In genomic region chr5:37840036-37840909, GRCh38 we compare ENCODE assay signal across 1 cellular context.
A peak's percentile ranks its signal among the peaks of the same experiment; 100 is the strongest.
TF ChIP-seq lines count a peak whose summit lies in the region.

TSS of gene GDNF (minus strand) at chr5:37840041. CDS start at chr5:37834796, 5,245 bp downstream.

TF ChIP-seq in HepG2, 621 proteins besides CTCF, POLR2A, EP300 and RAD21 (continued from another document and continues in another):
- TF ChIP-seq, protein P1, sequence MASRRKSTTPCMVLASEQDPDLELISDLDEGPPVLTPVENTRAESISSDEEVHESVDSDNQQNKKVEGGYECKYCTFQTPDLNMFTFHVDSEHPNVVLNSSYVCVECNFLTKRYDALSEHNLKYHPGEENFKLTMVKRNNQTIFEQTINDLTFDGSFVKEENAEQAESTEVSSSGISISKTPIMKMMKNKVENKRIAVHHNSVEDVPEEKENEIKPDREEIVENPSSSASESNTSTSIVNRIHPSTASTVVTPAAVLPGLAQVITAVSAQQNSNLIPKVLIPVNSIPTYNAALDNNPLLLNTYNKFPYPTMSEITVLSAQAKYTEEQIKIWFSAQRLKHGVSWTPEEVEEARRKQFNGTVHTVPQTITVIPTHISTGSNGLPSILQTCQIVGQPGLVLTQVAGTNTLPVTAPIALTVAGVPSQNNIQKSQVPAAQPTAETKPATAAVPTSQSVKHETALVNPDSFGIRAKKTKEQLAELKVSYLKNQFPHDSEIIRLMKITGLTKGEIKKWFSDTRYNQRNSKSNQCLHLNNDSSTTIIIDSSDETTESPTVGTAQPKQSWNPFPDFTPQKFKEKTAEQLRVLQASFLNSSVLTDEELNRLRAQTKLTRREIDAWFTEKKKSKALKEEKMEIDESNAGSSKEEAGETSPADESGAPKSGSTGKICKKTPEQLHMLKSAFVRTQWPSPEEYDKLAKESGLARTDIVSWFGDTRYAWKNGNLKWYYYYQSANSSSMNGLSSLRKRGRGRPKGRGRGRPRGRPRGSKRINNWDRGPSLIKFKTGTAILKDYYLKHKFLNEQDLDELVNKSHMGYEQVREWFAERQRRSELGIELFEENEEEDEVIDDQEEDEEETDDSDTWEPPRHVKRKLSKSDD (CRISPR knock-in tag; IDR thresholded peaks at IDR 0.05; ENCODE audit: low read depth), result no peak
- TF ChIP-seq RORA (CRISPR knock-in tag; IDR thresholded peaks at IDR 0.05) (no peak), ZNF546 (CRISPR knock-in tag; conservative IDR thresholded peaks at IDR 0.05) (no peak), MZF1 (CRISPR knock-in tag; IDR thresholded peaks at IDR 0.05; ENCODE audit: borderline replicate concordance) (no peak), ZNF292 (CRISPR knock-in tag; IDR thresholded peaks at IDR 0.05; ENCODE audit: borderline replicate concordance, low read depth) (no peak), HOXA5 (CRISPR knock-in tag; IDR thresholded peaks at IDR 0.05) (no peak), ZNF660 (CRISPR knock-in tag; IDR thresholded peaks at IDR 0.05; ENCODE audit: borderline replicate concordance, low read depth) (no peak), TBP (CRISPR knock-in tag; IDR thresholded peaks at IDR 0.05) (no peak), KMT2B (CRISPR knock-in tag; IDR thresholded peaks at IDR 0.05) (0 out of 2 replicates have a peak, but pooled peaks have one; percentile 26), CCAR2 (optimal IDR thresholded peaks at IDR 0.05; ENCODE audit: low read depth, low read length) (no peak), RERE (CRISPR knock-in tag; IDR thresholded peaks at IDR 0.05; ENCODE audit: low read depth) (0 out of 2 replicates have a peak, but pooled peaks have one; percentile 43), ZNF274 (CRISPR knock-in tag; IDR thresholded peaks at IDR 0.05) (no peak), SNAI1 (CRISPR knock-in tag; IDR thresholded peaks at IDR 0.05; ENCODE audit: borderline replicate concordance) (no peak), ZNF180 (CRISPR knock-in tag; IDR thresholded peaks at IDR 0.05; ENCODE audit: borderline replicate concordance, low read depth) (no peak), ZNF432 (CRISPR knock-in tag; IDR thresholded peaks at IDR 0.05; ENCODE audit: borderline replicate concordance) (no peak), ZNF12 (CRISPR knock-in tag; IDR thresholded peaks at IDR 0.05) (no peak), KLF9 (CRISPR knock-in tag; IDR thresholded peaks at IDR 0.05; ENCODE audit: low read depth) (no peak), USF2 (IDR thresholded peaks at IDR 0.05; ENCODE audit: low read depth, low read length) (no peak), USF2 (CRISPR knock-in tag; IDR thresholded peaks at IDR 0.05; ENCODE audit: borderline replicate concordance) (no peak), POLR2AphosphoS2 (IDR thresholded peaks at IDR 0.05; ENCODE audit: low read depth, low read length) (no peak), MYC (CRISPR knock-in tag; IDR thresholded peaks at IDR 0.05; ENCODE audit: borderline replicate concordance) (no peak; the same call in 1 of the 2 replicates), ZKSCAN8 (CRISPR knock-in tag; IDR thresholded peaks at IDR 0.05; ENCODE audit: borderline replicate concordance) (no peak), ZNF619 (CRISPR knock-in tag; IDR thresholded peaks at IDR 0.05) (0 out of 2 replicates have a peak, but pooled peaks have one; percentile 45), ZFYVE20 (CRISPR knock-in tag; IDR thresholded peaks at IDR 0.05; ENCODE audit: borderline replicate concordance, low read depth) (no peak), E2F1 (CRISPR knock-in tag; IDR thresholded peaks at IDR 0.05) (peak; percentile 75), ZNF121 (CRISPR knock-in tag; IDR thresholded peaks at IDR 0.05) (no peak), ZBTB38 (CRISPR knock-in tag; IDR thresholded peaks at IDR 0.05) (no peak; the same call in 1 of the 2 replicates)
- TF ChIP-seq, protein P2, sequence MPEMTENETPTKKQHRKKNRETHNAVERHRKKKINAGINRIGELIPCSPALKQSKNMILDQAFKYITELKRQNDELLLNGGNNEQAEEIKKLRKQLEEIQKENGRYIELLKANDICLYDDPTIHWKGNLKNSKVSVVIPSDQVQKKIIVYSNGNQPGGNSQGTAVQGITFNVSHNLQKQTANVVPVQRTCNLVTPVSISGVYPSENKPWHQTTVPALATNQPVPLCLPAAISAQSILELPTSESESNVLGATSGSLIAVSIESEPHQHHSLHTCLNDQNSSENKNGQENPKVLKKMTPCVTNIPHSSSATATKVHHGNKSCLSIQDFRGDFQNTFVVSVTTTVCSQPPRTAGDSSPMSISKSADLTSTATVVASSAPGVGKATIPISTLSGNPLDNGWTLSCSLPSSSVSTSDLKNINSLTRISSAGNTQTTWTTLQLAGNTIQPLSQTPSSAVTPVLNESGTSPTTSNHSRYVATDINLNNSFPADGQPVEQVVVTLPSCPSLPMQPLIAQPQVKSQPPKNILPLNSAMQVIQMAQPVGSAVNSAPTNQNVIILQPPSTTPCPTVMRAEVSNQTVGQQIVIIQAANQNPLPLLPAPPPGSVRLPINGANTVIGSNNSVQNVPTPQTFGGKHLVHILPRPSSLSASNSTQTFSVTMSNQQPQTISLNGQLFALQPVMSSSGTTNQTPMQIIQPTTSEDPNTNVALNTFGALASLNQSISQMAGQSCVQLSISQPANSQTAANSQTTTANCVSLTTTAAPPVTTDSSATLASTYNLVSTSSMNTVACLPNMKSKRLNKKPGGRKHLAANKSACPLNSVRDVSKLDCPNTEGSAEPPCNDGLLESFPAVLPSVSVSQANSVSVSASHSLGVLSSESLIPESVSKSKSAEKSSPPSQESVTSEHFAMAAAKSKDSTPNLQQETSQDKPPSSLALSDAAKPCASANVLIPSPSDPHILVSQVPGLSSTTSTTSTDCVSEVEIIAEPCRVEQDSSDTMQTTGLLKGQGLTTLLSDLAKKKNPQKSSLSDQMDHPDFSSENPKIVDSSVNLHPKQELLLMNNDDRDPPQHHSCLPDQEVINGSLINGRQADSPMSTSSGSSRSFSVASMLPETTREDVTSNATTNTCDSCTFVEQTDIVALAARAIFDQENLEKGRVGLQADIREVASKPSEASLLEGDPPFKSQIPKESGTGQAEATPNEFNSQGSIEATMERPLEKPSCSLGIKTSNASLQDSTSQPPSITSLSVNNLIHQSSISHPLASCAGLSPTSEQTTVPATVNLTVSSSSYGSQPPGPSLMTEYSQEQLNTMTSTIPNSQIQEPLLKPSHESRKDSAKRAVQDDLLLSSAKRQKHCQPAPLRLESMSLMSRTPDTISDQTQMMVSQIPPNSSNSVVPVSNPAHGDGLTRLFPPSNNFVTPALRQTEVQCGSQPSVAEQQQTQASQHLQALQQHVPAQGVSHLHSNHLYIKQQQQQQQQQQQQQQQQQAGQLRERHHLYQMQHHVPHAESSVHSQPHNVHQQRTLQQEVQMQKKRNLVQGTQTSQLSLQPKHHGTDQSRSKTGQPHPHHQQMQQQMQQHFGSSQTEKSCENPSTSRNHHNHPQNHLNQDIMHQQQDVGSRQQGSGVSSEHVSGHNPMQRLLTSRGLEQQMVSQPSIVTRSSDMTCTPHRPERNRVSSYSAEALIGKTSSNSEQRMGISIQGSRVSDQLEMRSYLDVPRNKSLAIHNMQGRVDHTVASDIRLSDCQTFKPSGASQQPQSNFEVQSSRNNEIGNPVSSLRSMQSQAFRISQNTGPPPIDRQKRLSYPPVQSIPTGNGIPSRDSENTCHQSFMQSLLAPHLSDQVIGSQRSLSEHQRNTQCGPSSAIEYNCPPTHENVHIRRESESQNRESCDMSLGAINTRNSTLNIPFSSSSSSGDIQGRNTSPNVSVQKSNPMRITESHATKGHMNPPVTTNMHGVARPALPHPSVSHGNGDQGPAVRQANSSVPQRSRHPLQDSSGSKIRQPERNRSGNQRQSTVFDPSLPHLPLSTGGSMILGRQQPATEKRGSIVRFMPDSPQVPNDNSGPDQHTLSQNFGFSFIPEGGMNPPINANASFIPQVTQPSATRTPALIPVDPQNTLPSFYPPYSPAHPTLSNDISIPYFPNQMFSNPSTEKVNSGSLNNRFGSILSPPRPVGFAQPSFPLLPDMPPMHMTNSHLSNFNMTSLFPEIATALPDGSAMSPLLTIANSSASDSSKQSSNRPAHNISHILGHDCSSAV (CRISPR knock-in tag; IDR thresholded peaks at IDR 0.05; ENCODE audit: borderline replicate concordance), result no peak
- TF ChIP-seq, protein P3, sequence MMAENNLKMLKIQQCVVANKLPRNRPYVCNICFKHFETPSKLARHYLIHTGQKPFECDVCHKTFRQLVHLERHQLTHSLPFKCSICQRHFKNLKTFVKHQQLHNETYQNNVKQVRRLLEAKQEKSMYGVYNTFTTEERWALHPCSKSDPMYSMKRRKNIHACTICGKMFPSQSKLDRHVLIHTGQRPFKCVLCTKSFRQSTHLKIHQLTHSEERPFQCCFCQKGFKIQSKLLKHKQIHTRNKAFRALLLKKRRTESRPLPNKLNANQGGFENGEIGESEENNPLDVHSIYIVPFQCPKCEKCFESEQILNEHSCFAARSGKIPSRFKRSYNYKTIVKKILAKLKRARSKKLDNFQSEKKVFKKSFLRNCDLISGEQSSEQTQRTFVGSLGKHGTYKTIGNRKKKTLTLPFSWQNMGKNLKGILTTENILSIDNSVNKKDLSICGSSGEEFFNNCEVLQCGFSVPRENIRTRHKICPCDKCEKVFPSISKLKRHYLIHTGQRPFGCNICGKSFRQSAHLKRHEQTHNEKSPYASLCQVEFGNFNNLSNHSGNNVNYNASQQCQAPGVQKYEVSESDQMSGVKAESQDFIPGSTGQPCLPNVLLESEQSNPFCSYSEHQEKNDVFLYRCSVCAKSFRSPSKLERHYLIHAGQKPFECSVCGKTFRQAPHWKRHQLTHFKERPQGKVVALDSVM (CRISPR knock-in tag; IDR thresholded peaks at IDR 0.05), result no peak
- TF ChIP-seq, protein P4, sequence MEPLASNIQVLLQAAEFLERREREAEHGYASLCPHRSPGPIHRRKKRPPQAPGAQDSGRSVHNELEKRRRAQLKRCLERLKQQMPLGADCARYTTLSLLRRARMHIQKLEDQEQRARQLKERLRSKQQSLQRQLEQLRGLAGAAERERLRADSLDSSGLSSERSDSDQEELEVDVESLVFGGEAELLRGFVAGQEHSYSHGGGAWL (CRISPR knock-in tag; IDR thresholded peaks at IDR 0.05), result peak; percentile 95
- TF ChIP-seq, protein P5, sequence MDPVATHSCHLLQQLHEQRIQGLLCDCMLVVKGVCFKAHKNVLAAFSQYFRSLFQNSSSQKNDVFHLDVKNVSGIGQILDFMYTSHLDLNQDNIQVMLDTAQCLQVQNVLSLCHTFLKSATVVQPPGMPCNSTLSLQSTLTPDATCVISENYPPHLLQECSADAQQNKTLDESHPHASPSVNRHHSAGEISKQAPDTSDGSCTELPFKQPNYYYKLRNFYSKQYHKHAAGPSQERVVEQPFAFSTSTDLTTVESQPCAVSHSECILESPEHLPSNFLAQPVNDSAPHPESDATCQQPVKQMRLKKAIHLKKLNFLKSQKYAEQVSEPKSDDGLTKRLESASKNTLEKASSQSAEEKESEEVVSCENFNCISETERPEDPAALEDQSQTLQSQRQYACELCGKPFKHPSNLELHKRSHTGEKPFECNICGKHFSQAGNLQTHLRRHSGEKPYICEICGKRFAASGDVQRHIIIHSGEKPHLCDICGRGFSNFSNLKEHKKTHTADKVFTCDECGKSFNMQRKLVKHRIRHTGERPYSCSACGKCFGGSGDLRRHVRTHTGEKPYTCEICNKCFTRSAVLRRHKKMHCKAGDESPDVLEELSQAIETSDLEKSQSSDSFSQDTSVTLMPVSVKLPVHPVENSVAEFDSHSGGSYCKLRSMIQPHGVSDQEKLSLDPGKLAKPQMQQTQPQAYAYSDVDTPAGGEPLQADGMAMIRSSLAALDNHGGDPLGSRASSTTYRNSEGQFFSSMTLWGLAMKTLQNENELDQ (CRISPR knock-in tag; IDR thresholded peaks at IDR 0.05; ENCODE audit: borderline replicate concordance), result no peak
